ENCODE assay signal across 31 cellular contexts in genomic region chr14:41096131-41096530, GRCh38.
"Had no signal": no experiment of that assay in that cellular context is flagged by ENCODE, and none has a peak within 500 bp of the region (broad histone marks: within the 10 kb centered on the region; RNA-seq: fewer than 3 reads in every experiment).

No MANE protein-coding gene starts in this region.

- H3K27me3 ChIP-seq: adrenal gland, ascending aorta, body of pancreas, brain microvascular endothelial cell, breast epithelium, cardiac muscle cell had no signal

- H3K27ac ChIP-seq: adrenal gland, ascending aorta, body of pancreas, brain microvascular endothelial cell, breast epithelium, cardiac muscle cell had no signal

- H3K36me3 ChIP-seq: adrenal gland, ascending aorta, brain microvascular endothelial cell, breast epithelium, cardiac muscle cell had no signal

- H3K4me1 ChIP-seq: adrenal gland, ascending aorta, body of pancreas, breast epithelium had no signal

- H3K9me3 ChIP-seq: adrenal gland, ascending aorta, body of pancreas, breast epithelium had no signal

- H3K4me3 ChIP-seq: adrenal gland, ascending aorta, body of pancreas, breast epithelium, cardiac muscle cell had no signal

- DNase-seq: activated effector memory CD4-positive, alpha-beta T cell treated with anti-CD3 and anti-CD28 coated beads, Interleukin-2, amount 50 U/mL, for 16 hours; activated effector memory CD4-positive, alpha-beta T cell treated with Interleukin-2 at 50 U/mL for 16 hours; activated gamma-delta T cell; activated gamma-delta T cell treated with Interleukin-2 at 50 U/mL for 16 hours; activated naive CD4-positive, alpha-beta T cell; activated naive CD4-positive, alpha-beta T cell treated with anti-CD3 and anti-CD28 coated beads for 36 hours; activated naive CD4-positive, alpha-beta T cell treated with anti-CD3 and anti-CD28 coated beads, Interleukin-2, amount 10 ng/mL, durations not matched to agents 7 days and 5 days; activated naive CD4-positive, alpha-beta T cell treated with anti-CD3 and anti-CD28 coated beads, Interleukin-2, amount 50 U/mL, for 16 hours; activated naive CD4-positive, alpha-beta T cell treated with Interleukin-2 at 50 U/mL for 16 hours; activated naive CD8-positive, alpha-beta T cell treated with anti-CD3 and anti-CD28 coated beads for 36 hours; activated naive CD8-positive, alpha-beta T cell treated with anti-CD3 and anti-CD28 coated beads, Interleukin-2, amount 10 ng/mL, durations not matched to agents 7 days and 5 days; activated naive CD8-positive, alpha-beta T cell treated with anti-CD3 and anti-CD28 coated beads, Interleukin-2, amount 50 U/mL, for 24 hours; activated T-cell treated with anti-CD3 and anti-CD28 coated beads, Interleukin-2, amount 50 U/mL, for 1 hour; activated T-cell treated with anti-CD3 and anti-CD28 coated beads, Interleukin-2, amount 50 U/mL, for 24 hours; activated T-cell treated with anti-CD3 and anti-CD28 coated beads, Interleukin-2, amount 50 U/mL, for 4 hours; activated T-cell treated with anti-CD3 and anti-CD28 coated beads, Interleukin-2, amount 50 U/mL, for 48 hours; activated T-cell treated with anti-CD3 and anti-CD28 coated beads, Interleukin-2, amount 50 U/mL, for 72 hours; adrenal gland; amniotic stem cell; amygdala; anterior cingulate cortex; aorta; body of pancreas; brain microvascular endothelial cell; caudate nucleus; cerebellar nuclear complex had no signal

- ATAC-seq: activated naive CD4-positive, alpha-beta T cell treated with anti-CD3 and anti-CD28 coated beads, Interleukin-2, amount 50 U/mL, for 72 hours; activated naive CD8-positive, alpha-beta T cell treated with anti-CD3 and anti-CD28 coated beads, Interleukin-2, amount 50 U/mL, for 24 hours; activated T-cell treated with anti-CD3 and anti-CD28 coated beads, Interleukin-2, amount 50 U/mL, for 4 hours; activated T-cell treated with anti-CD3 and anti-CD28 coated beads, Interleukin-2, amount 50 U/mL, for 72 hours; activated T-helper 17 cell treated with anti-CD3 and anti-CD28 coated beads, Interleukin-2, amount 50 U/mL, for 72 hours; body of pancreas had no signal
